ENCODE assay signal across 8 cellular contexts in the genomic region with DNA sequence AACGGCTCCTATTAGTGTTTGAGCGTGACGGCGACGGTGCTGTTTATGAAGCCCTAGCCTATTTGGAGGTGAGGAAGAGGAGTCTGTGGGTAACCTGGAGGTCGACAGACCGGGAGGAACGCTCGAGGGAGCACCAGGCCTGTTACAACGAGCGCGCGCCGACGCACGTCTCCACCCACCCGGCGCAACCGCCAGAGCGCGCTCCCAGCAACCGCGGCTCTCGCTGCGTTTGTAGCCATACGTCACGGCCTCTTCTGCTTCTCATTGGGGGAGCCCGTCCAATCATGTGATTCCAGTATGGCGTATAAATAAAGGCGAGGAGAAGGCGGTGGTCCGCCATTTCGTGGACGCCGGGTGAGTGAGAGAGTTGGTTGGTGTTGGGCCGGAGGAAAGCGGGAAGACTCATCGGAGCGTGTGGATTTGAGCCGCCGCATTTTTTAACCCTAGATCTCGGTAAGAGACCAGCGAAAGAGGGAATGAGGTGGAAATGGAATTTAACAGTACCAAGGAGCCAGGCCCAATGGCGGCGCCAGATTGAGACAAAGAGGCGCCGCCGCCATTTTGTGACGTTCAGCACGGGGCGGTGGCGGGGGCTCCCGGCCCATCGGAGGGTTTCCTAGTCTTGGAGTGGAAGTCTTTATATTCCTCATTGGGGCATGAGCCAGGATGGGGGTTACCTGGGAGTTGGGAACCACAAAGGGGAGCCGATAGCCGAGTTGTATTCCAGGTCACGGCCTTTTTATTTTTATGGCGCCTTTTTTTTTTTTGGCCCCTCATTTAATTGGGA. TPM values are rescaled to one million over a fixed set of nuclear protein-coding genes. Genes with fewer than 3 reads are reported as not detected.
DNase-seq lines count a peak whose midpoint lies in the region; ATAC-seq and TF ChIP-seq lines count a peak whose summit lies in the region.

A gene (plus strand): TSS at position 334 of the 787 bp plus-strand sequence. CDS start 2,401 bp downstream, outside the sequence.

- H3K9me3 ChIP-seq in lung (ENCODE audit: control insufficient read depth in 2 of 2, insufficient read depth in 1 of 2, low read length in 1 of 2) = no peaks in the 10 kb centered on the region

- no peaks in the 10 kb centered on the region for H3K27me3 ChIP-seq in lung (ENCODE audit: control insufficient read depth, insufficient read depth)

- H3K4me3 ChIP-seq in lung = peak within 1 kb of the TSS; percentile 90

- peak within 1 kb of the TSS; percentile 97 to 99 for H3K27ac ChIP-seq in lung (ENCODE audit: low read depth in 1 of 2, low read length in 1 of 2)

- WGBS in lung, 2 donors = 0% methylated on average over 58 of the region's 58 CpGs

- peaks cover 9 to 14% of the 10 kb centered on the region in 2 donors for H3K36me3 ChIP-seq in lung (ENCODE audit: control insufficient read depth in 2 of 2, insufficient read depth in 2 of 2, low read length in 2 of 2)

- H3K4me1 ChIP-seq in lung (ENCODE audit: control insufficient read depth in 2 of 2, insufficient read depth in 2 of 2, low read length in 2 of 2) = peaks cover 0 to 16% of the 10 kb centered on the region in 2 donors

- ATAC-seq in GM19468 (IDR thresholded peaks at IDR 0.05; ENCODE audit: extremely low read depth, unreplicated experiment) = peak; percentile 70
- peak; percentile 93 for ATAC-seq in lung (ENCODE audit: insufficient read depth, low FRiP score)

- DNase-seq in COLO829 (ENCODE audit: low spot score) (peak; percentile 99), HS-5 (ENCODE audit: low read depth) (peak; percentile 93), NK-92 (lab: John Stamatoyannopoulos, UW; ENCODE audit: unreplicated experiment) (peak; percentile 84), lung (ENCODE audit: low spot score) (peak; percentile 97)
- DNase-seq in activated CD8-positive, alpha-beta memory T cell treated with anti-CD3 and anti-CD28 coated beads for 1 hour (ENCODE audit: extremely low read depth in 1 of 2, low read depth in 1 of 2) = peak; percentile 84 to 92
- peak; percentile 93 for DNase-seq in effector CD4-positive, alpha-beta T cell
- DNase-seq in stimulated activated CD4-positive, alpha-beta T cell treated with anti-CD3 and anti-CD28 coated beads, TNF-alpha, amount 100 ng/mL, for 4 hours (ENCODE audit: low read depth in 3 of 3) = peak; percentile 81 to 91 (median 88)

- TF ChIP-seq CTCF in lung (IDR thresholded peaks at IDR 0.05; ENCODE audit: control extremely low read depth, extremely low read depth) = peak; percentile 41

RNA-seq across cellular contexts. Expression of the gene that starts here (rescaled TPM):
- 100 to 1,000 TPM; 211 to 262 TPM for total RNA-seq in lung
- polyA plus RNA-seq in lung = 100 to 1,000 TPM; 145 to 267 TPM

Comparison
In these comparisons a context has a peak if more than half of its experiments do, and no peak if none do; other contexts are left out.
1. Peak in every context shown above with its lines: DNase-seq, ATAC-seq, H3K4me3 ChIP-seq and H3K27ac ChIP-seq.